11 cellular contexts compared by ENCODE assay signal in genomic region chr1:154199563-154199879, GRCh38. TPM values are rescaled to one million over a fixed set of nuclear protein-coding genes. Genes with fewer than 3 reads are reported as not detected.
A peak's percentile ranks its signal among the peaks of the same experiment; 100 is the strongest.
DNase-seq lines count a peak whose midpoint lies in the region; ATAC-seq, FAIRE-seq and TF ChIP-seq lines count a peak whose summit lies in the region.
"Had no signal": no experiment of that assay in that cellular context is flagged by ENCODE, and none has a peak within 500 bp of the region (broad histone marks: within the 10 kb centered on the region; RNA-seq: fewer than 3 reads in every experiment).

No MANE protein-coding gene starts in this region.

- intact Hi-C loops in mucosa of descending colon (cut with DNase I, micrococcal nuclease), result no loop called here

- in situ Hi-C loops in GM13976 (cut with MboI; ENCODE audit: low sequenced_read_pairs, unreplicated experiment), result loop anchor here (10.0 kb wide), 1 partner anchor 135 kb away; no protein-coding TSS in a partner anchor

- no peaks in the 10 kb centered on the region for H3K36me3 Mint-ChIP-seq in activated T-helper 17 cell treated with anti-CD3 and anti-CD28 coated beads, Interleukin-2, amount 50 U/mL, for 72 hours (ENCODE audit: low read depth)
- H3K36me3 Mint-ChIP-seq: T-cell had no signal

- no peaks in the 10 kb centered on the region for H3K4me1 Mint-ChIP-seq in activated T-helper 17 cell treated with anti-CD3 and anti-CD28 coated beads, Interleukin-2, amount 50 U/mL, for 72 hours
- H3K4me1 Mint-ChIP-seq: T-cell had no signal

- no peaks in the 10 kb centered on the region for H3K4me1 ChIP-seq in mucosa of descending colon (ENCODE audit: low read depth)

- TF ChIP-seq CTCF in AG10803 (conservative IDR thresholded peaks at IDR 0.05; ENCODE audit: low read length) (0 out of 2 replicates have a peak, but pooled peaks have one; percentile 12), mucosa of descending colon (IDR thresholded peaks at IDR 0.05) (no peak), GM13976 (IDR thresholded peaks at IDR 0.05; ENCODE audit: borderline replicate concordance, control extremely low read depth, extremely low read depth, insufficient read depth, missing control alignments) (no peak)

- H3K27ac Mint-ChIP-seq in activated T-helper 17 cell treated with anti-CD3 and anti-CD28 coated beads, Interleukin-2, amount 50 U/mL, for 72 hours, result no peak overlapping the region
- H3K27ac Mint-ChIP-seq: T-cell had no signal

- no peaks in the 10 kb centered on the region for H3K36me3 ChIP-seq in mucosa of descending colon (ENCODE audit: low read depth)

- H3K4me3 Mint-ChIP-seq in activated T-helper 17 cell treated with anti-CD3 and anti-CD28 coated beads, Interleukin-2, amount 50 U/mL, for 72 hours, result no peak overlapping the region
- H3K4me3 Mint-ChIP-seq: T-cell had no signal

- H3K9me3 ChIP-seq in mucosa of descending colon, result no peaks in the 10 kb centered on the region

- ATAC-seq in activated T-helper 17 cell treated with anti-CD3 and anti-CD28 coated beads, Interleukin-2, amount 50 U/mL, for 72 hours (replicated peaks), result peak; percentile 19
- ATAC-seq in mucosa of descending colon, result peak; percentile 9

- H3K4me3 ChIP-seq in AG10803 (ENCODE audit: low read length) (no peak overlapping the region), mucosa of descending colon (no peak overlapping the region)

- no peaks in the 10 kb centered on the region for H3K27me3 Mint-ChIP-seq in activated T-helper 17 cell treated with anti-CD3 and anti-CD28 coated beads, Interleukin-2, amount 50 U/mL, for 72 hours

- DNase-seq in AG10803 (ENCODE audit: low read depth) (no peak), HT1080 (ENCODE audit: low read depth) (peak; percentile 24), mucosa of descending colon (no peak), HTR-8/SVneo (ENCODE audit: insufficient read length, low spot score) (no peak), GM13976 (ENCODE audit: low spot score) (no peak)
- no peak for DNase-seq in effector CD8-positive, alpha-beta T cell (lab: John Stamatoyannopoulos, UW)
- no peak for DNase-seq in activated naive CD4-positive, alpha-beta T cell treated with Interleukin-2 at 50 U/mL for 16 hours
- DNase-seq: activated CD8-positive, alpha-beta memory T cell treated with anti-CD3 and anti-CD28 coated beads for 24 hours; NCI-H446 treated with DMSO at 0.1 percent for 48 hours had no signal

- no peaks in the 10 kb centered on the region for H3K9me3 Mint-ChIP-seq in activated T-helper 17 cell treated with anti-CD3 and anti-CD28 coated beads, Interleukin-2, amount 50 U/mL, for 72 hours
- H3K9me3 Mint-ChIP-seq: T-cell had no signal

- no peak for FAIRE-seq in HTR-8/SVneo (lab: Jason Lieb, UNC)

RNA-seq across cellular contexts. Expression of gene CFAP141, which starts 6.6 kb away (rescaled TPM):
- not detected in 2 replicates for total RNA-seq in HT1080 (2014; rRNA removed; shearing (Covaris generic))
- polyA plus RNA-seq in HT1080 (2015; cell fraction: cytosol; rRNA removed), result not detected in 2 replicates
- polyA plus RNA-seq in HT1080 (2015; cell fraction: nucleus; rRNA removed), result not detected in 2 replicates
- total RNA-seq in activated T-helper 17 cell treated with anti-CD3 and anti-CD28 coated beads, Interleukin-2, amount 50 U/mL, for 72 hours, result not detected
- not detected for total RNA-seq in mucosa of descending colon
- total RNA-seq: T-cell had no signal

RNA-seq across cellular contexts. Expression of gene TPM3, which starts 7.6 kb away (rescaled TPM):
- 703 and 744 TPM in 2 replicates for total RNA-seq in HT1080 (2014; rRNA removed; shearing (Covaris generic))
- polyA plus RNA-seq in HT1080 (2015; cell fraction: cytosol; rRNA removed), result 693 and 787 TPM in 2 replicates
- polyA plus RNA-seq in HT1080 (2015; cell fraction: nucleus; rRNA removed), result 470 and 483 TPM in 2 replicates
- total RNA-seq in activated T-helper 17 cell treated with anti-CD3 and anti-CD28 coated beads, Interleukin-2, amount 50 U/mL, for 72 hours, result 100 to 1,000 TPM; 370 to 607 TPM
- 100 to 1,000 TPM; 260 to 585 (median 412) TPM for total RNA-seq in mucosa of descending colon

RNA-seq across cellular contexts. Expression of gene UBAP2L, which starts 21.2 kb away (rescaled TPM):
- 104 and 140 TPM in 2 replicates for total RNA-seq in HT1080 (2014; rRNA removed; shearing (Covaris generic))
- polyA plus RNA-seq in HT1080 (2015; cell fraction: cytosol; rRNA removed), result 122 and 130 TPM in 2 replicates
- polyA plus RNA-seq in HT1080 (2015; cell fraction: nucleus; rRNA removed), result 336 and 368 TPM in 2 replicates
- total RNA-seq in activated T-helper 17 cell treated with anti-CD3 and anti-CD28 coated beads, Interleukin-2, amount 50 U/mL, for 72 hours, result 100 to 1,000 TPM; 237 to 249 TPM
- total RNA-seq in mucosa of descending colon, result 100 to 1,000 TPM in 1 of 3 donors, 10 to 100 TPM in 2; 92.7 to 119 (median 99.3) TPM

RNA-seq across cellular contexts. Expression of gene NUP210L, which starts 44.6 kb away (rescaled TPM):
- 0.03 TPM in 1 of 2 replicates, not detected in the other for total RNA-seq in HT1080 (2014; rRNA removed; shearing (Covaris generic))
- polyA plus RNA-seq in HT1080 (2015; cell fraction: cytosol; rRNA removed), result not detected in 2 replicates
- polyA plus RNA-seq in HT1080 (2015; cell fraction: nucleus; rRNA removed), result 0.05 TPM in 1 of 2 replicates, not detected in the other
- under 1 TPM; 0.04 to 0.24 TPM for total RNA-seq in activated T-helper 17 cell treated with anti-CD3 and anti-CD28 coated beads, Interleukin-2, amount 50 U/mL, for 72 hours
- total RNA-seq in mucosa of descending colon, result under 1 TPM in 1 of 3 donors, not detected in 2; 0.06 TPM
